ENCODE assay signal across 20 cellular contexts in the genomic region with DNA sequence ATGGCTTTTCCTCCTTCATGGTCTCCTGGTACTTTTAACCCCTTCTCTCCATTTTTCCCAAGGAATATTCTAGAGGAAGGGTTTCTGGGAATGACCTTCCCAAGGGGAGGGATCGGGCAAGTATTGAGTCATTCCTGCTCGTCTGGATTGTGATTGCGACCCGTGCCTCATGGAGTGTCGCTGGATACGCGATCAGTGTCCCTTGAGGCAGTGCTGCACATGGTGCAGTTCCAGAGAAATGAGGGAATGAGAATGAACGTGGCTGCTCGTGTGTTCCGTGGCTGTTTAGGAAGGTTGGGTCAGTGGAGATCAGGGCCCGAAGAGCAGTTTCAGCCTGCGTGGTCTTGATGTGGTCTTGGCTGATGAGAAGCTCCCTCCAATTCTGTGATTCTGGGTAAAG.
A peak's percentile ranks its signal among the peaks of the same experiment; 100 is the strongest.
DNase-seq lines count a peak whose midpoint lies in the region; ATAC-seq and TF ChIP-seq lines count a peak whose summit lies in the region.
"Had no signal": no experiment of that assay in that cellular context is flagged by ENCODE, and none has a peak within 500 bp of the region (broad histone marks: within the 10 kb centered on the region; RNA-seq: fewer than 3 reads in every experiment).

No MANE protein-coding gene starts in this region.

- H3K36me3 ChIP-seq in psoas muscle (ENCODE audit: insufficient read depth in 1 of 2, low read depth in 1 of 2) (no peaks in the 10 kb centered on the region), aorta (ENCODE audit: control insufficient read depth in 1 of 2, insufficient read depth in 2 of 2, low read length in 1 of 2) (no peaks in the 10 kb centered on the region)

- H3K4me3 ChIP-seq in psoas muscle (no peak overlapping the region), aorta (ENCODE audit: low read length in 2 of 2) (no peak overlapping the region)
- H3K4me3 ChIP-seq: A549, K562, PC-9 had no signal

- H3K9me3 ChIP-seq in psoas muscle (no peaks in the 10 kb centered on the region), aorta (ENCODE audit: control insufficient read depth, low read length) (no peaks in the 10 kb centered on the region)
- H3K9me3 ChIP-seq: A549 had no signal

- H3K36me3 Mint-ChIP-seq in activated CD4-positive, alpha-beta memory T cell treated with anti-CD3 and anti-CD28 coated beads for 36 hours, result no peaks in the 10 kb centered on the region
- H3K36me3 Mint-ChIP-seq in activated CD8-positive, alpha-beta T cell treated with anti-CD3 and anti-CD28 coated beads for 36 hours (ENCODE audit: low read depth), result no peaks in the 10 kb centered on the region
- H3K36me3 Mint-ChIP-seq: stimulated activated effector memory CD8-positive, alpha-beta T cell treated with anti-CD3 and anti-CD28 coated beads, Interleukin-12 subunit alpha, Interleukin-12 subunit beta, amount 100 ng/mL, for 72 hours; T-cell had no signal

- H3K27me3 Mint-ChIP-seq in activated CD4-positive, alpha-beta memory T cell treated with anti-CD3 and anti-CD28 coated beads for 36 hours, result peaks cover 16% of the 10 kb centered on the region
- peaks cover 12% of the 10 kb centered on the region for H3K27me3 Mint-ChIP-seq in activated CD8-positive, alpha-beta T cell treated with anti-CD3 and anti-CD28 coated beads for 36 hours

- no peaks in the 10 kb centered on the region for H3K9me3 Mint-ChIP-seq in activated CD4-positive, alpha-beta memory T cell treated with anti-CD3 and anti-CD28 coated beads for 36 hours
- H3K9me3 Mint-ChIP-seq in activated CD8-positive, alpha-beta T cell treated with anti-CD3 and anti-CD28 coated beads for 36 hours, result no peaks in the 10 kb centered on the region
- H3K9me3 Mint-ChIP-seq: stimulated activated effector memory CD8-positive, alpha-beta T cell treated with anti-CD3 and anti-CD28 coated beads, Interleukin-12 subunit alpha, Interleukin-12 subunit beta, amount 100 ng/mL, for 72 hours; T-cell had no signal

- no peak overlapping the region for H3K27ac Mint-ChIP-seq in activated CD4-positive, alpha-beta memory T cell treated with anti-CD3 and anti-CD28 coated beads for 36 hours
- H3K27ac Mint-ChIP-seq in activated CD8-positive, alpha-beta T cell treated with anti-CD3 and anti-CD28 coated beads for 36 hours, result no peak overlapping the region
- H3K27ac Mint-ChIP-seq: stimulated activated effector memory CD8-positive, alpha-beta T cell treated with anti-CD3 and anti-CD28 coated beads, Interleukin-12 subunit alpha, Interleukin-12 subunit beta, amount 100 ng/mL, for 72 hours; T-cell had no signal

- no peaks in the 10 kb centered on the region for H3K4me1 Mint-ChIP-seq in activated CD4-positive, alpha-beta memory T cell treated with anti-CD3 and anti-CD28 coated beads for 36 hours (ENCODE audit: low read depth)
- peaks cover 3% of the 10 kb centered on the region for H3K4me1 Mint-ChIP-seq in activated CD8-positive, alpha-beta T cell treated with anti-CD3 and anti-CD28 coated beads for 36 hours (ENCODE audit: low read depth)

- peaks cover 0 to 11% (median 0%) of the 10 kb centered on the region in 3 donors for H3K27me3 ChIP-seq in psoas muscle (ENCODE audit: insufficient read depth in 3 of 3, low read length in 2 of 3)
- no peaks in the 10 kb centered on the region for H3K27me3 ChIP-seq in aorta (ENCODE audit: control insufficient read depth in 1 of 2, insufficient read depth in 2 of 2, low read length in 1 of 2)

- no peak overlapping the region for H3K4me3 Mint-ChIP-seq in activated CD4-positive, alpha-beta memory T cell treated with anti-CD3 and anti-CD28 coated beads for 36 hours
- no peak overlapping the region for H3K4me3 Mint-ChIP-seq in activated CD8-positive, alpha-beta T cell treated with anti-CD3 and anti-CD28 coated beads for 36 hours
- H3K4me3 Mint-ChIP-seq: stimulated activated effector memory CD8-positive, alpha-beta T cell treated with anti-CD3 and anti-CD28 coated beads, Interleukin-12 subunit alpha, Interleukin-12 subunit beta, amount 100 ng/mL, for 72 hours; T-cell had no signal

- 55 to 65% (median 58%) methylated on average over 12 of the region's 12 CpGs for WGBS in psoas muscle, 3 donors
- 8 to 12% methylated on average over 12 of the region's 12 CpGs for WGBS in aorta, 2 donors

- H3K4me1 ChIP-seq in psoas muscle (no peaks in the 10 kb centered on the region), aorta (ENCODE audit: control insufficient read depth in 1 of 2, insufficient read depth in 2 of 2, low read length in 2 of 2) (peaks cover 3 to 20% of the 10 kb centered on the region in 2 donors)
- H3K4me1 ChIP-seq: A549 had no signal

- no peak for TF ChIP-seq CTCF in psoas muscle (IDR thresholded peaks at IDR 0.05)
- no peak for TF ChIP-seq CTCF in activated CD8-positive, alpha-beta T cell treated with anti-CD3 and anti-CD28 coated beads for 36 hours (IDR thresholded peaks at IDR 0.05)

- no peak for ATAC-seq in left ventricle myocardium superior
- peak in 1 of 4 donors; percentile 22 for ATAC-seq in psoas muscle
- ATAC-seq in aorta (ENCODE audit: low FRiP score), result peak; percentile 12
- no peak for ATAC-seq in activated CD8-positive, alpha-beta T cell treated with anti-CD3 and anti-CD28 coated beads for 36 hours
- ATAC-seq: A549; K562; stimulated activated effector memory CD8-positive, alpha-beta T cell treated with anti-CD3 and anti-CD28 coated beads, Interleukin-12 subunit alpha, Interleukin-12 subunit beta, amount 100 ng/mL, for 72 hours; T-cell had no signal

- H3K27ac ChIP-seq in psoas muscle (peak overlapping the region; percentile 4), aorta (ENCODE audit: low read depth in 1 of 2, low read length in 2 of 2) (peak overlapping the region in 1 of 2 donors; percentile 90)
- H3K27ac ChIP-seq: A549, PC-9 had no signal

- CTCF ChIA-PET in activated CD4-positive, alpha-beta memory T cell treated with anti-CD3 and anti-CD28 coated beads for 36 hours (lab: Charles Lee), result no interaction called here
- CTCF ChIA-PET in activated CD8-positive, alpha-beta T cell treated with anti-CD3 and anti-CD28 coated beads for 36 hours (lab: Charles Lee), result interaction anchor here (1.4 kb wide), 1 partner anchor 17 kb away, joined by 3 read pairs; no protein-coding TSS in a partner anchor

- intact Hi-C loops in cardiac septum (cut with DNase I), result loop anchor here (10.0 kb wide), 3 partner anchors 298 to 492 kb away; no protein-coding TSS in a partner anchor
- intact Hi-C loops in left ventricle myocardium superior (cut with micrococcal nuclease), result loop anchor here (10.0 kb wide), 1 partner anchor 232 kb away; the partner anchor contains the start of gene CACNA1C
- intact Hi-C loops in psoas muscle (cut with DNase I), result loop anchor here (5.0 to 10.0 kb wide), 2 partner anchors 230 to 232 kb away; partner anchors contain the start of gene CACNA1C (in 1 of the 2)
- intact Hi-C loops in aorta (cut with DNase I), result loop anchor here (5.0 to 10.0 kb wide), 4 partner anchors 50 to 298 kb away; no protein-coding TSS in a partner anchor
- intact Hi-C loops in activated CD4-positive, alpha-beta memory T cell treated with anti-CD3 and anti-CD28 coated beads for 36 hours (cut with micrococcal nuclease), result no loop called here
- intact Hi-C loops in activated CD8-positive, alpha-beta T cell treated with anti-CD3 and anti-CD28 coated beads for 36 hours (cut with micrococcal nuclease), result no loop called here

- DNase-seq in cardiac septum (ENCODE audit: low spot score) (peak; percentile 69), left ventricle myocardium superior (no peak), hepatic stellate cell (ENCODE audit: low spot score) (peak; percentile 29), psoas muscle (no peak), aorta (peak in 1 of 2 donors; percentile 74), DMS114 treated with DMSO at 0.1 percent for 48 hours (lab: John Stamatoyannopoulos, UW; ENCODE audit: unreplicated experiment) (no peak)
- DNase-seq in activated CD4-positive, alpha-beta memory T cell treated with anti-CD3 and anti-CD28 coated beads for 36 hours, result no peak
- DNase-seq in activated CD8-positive, alpha-beta T cell treated with anti-CD3 and anti-CD28 coated beads for 36 hours, result no peak
- DNase-seq: activated CD4-positive, alpha-beta T cell treated with anti-CD3 and anti-CD28 coated beads for 1 hour; activated T-cell treated with anti-CD3 and anti-CD28 coated beads for 4 hours; COR-L47; cortex of kidney; NCI-H1105 treated with DMSO at 0.1 percent for 48 hours; NCI-H510A treated with DMSO at 0.1 percent for 48 hours; PC-9; stimulated activated CD4-positive, alpha-beta T cell treated with anti-CD3 and anti-CD28 coated beads, Interleukin-4, amount 100 ng/mL, for 24 hours; T-cell had no signal

- POLR2A ChIA-PET in activated CD4-positive, alpha-beta memory T cell treated with anti-CD3 and anti-CD28 coated beads for 36 hours (lab: Charles Lee), result interaction anchor here (0.6 kb wide), 1 partner anchor 165 kb away, joined by 3 read pairs; no protein-coding TSS in a partner anchor
- POLR2A ChIA-PET in activated CD8-positive, alpha-beta T cell treated with anti-CD3 and anti-CD28 coated beads for 36 hours (lab: Charles Lee), result no interaction called here

Comparison
In these comparisons a context has a peak if more than half of its experiments do, and no peak if none do; other contexts are left out.
1. DNase-seq: peak in cardiac septum (single experiment) and hepatic stellate cell (single experiment); none in left ventricle myocardium superior (single experiment), psoas muscle (0 of 2), DMS114 treated with DMSO at 0.1 percent for 48 hours (single experiment), activated CD4-positive, alpha-beta memory T cell treated with anti-CD3 and anti-CD28 coated beads for 36 hours (single experiment) and activated CD8-positive, alpha-beta T cell treated with anti-CD3 and anti-CD28 coated beads for 36 hours (single experiment).
2. intact Hi-C loops: an anchor here in cardiac septum (10.0 kb wide), left ventricle myocardium superior (10.0 kb wide), psoas muscle (5.0 to 10.0 kb wide) and aorta (5.0 to 10.0 kb wide); none called in activated CD4-positive, alpha-beta memory T cell treated with anti-CD3 and anti-CD28 coated beads for 36 hours and activated CD8-positive, alpha-beta T cell treated with anti-CD3 and anti-CD28 coated beads for 36 hours.